Comparison of ENCODE assay signal across 18 cellular contexts in the genomic region with DNA sequence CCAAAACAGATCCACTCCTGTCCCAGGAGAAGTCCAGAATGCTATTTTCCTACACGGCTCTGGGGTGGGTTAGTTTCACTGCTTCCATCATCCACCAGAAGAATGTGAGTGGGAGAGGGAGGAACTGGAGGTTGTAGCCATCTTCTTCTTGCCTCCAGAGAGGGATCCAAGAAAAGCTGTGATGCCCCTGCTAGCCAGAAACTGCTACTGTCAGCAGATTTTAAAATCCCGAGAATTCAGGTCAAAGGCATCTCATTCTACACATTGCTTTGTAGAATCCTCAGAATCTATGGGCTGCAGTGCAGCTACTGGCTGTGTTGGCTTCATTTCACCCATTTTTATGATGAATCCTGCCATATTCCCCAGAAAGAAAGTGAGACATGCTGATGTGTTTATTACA.
"Had no signal": no experiment of that assay in that cellular context is flagged by ENCODE, and none has a peak within 500 bp of the region (broad histone marks: within the 10 kb centered on the region; RNA-seq: fewer than 3 reads in every experiment).

No MANE protein-coding gene starts in this region.

- H3K27me3 ChIP-seq: body of pancreas, stomach, thyroid gland had no signal

- DNase-seq: activated CD4-positive, alpha-beta T cell treated with anti-CD3 and anti-CD28 coated beads, Interleukin-2, amount 10 ng/mL, durations not matched to agents 7 days and 5 days; activated CD4-positive, CD25-positive, alpha-beta regulatory T cell; activated CD8-positive, alpha-beta memory T cell treated with anti-CD3 and anti-CD28 coated beads for 24 hours; activated naive CD4-positive, alpha-beta T cell treated with Interleukin-2 at 50 U/mL for 16 hours; body of pancreas; cerebellar nuclear complex; dorsolateral prefrontal cortex; head of caudate nucleus; islet precursor cell; left lung; mesenchymal stem cell; pancreas; stimulated activated CD4-positive, alpha-beta T cell treated with anti-CD3 and anti-CD28 coated beads, Interleukin-4, amount 100 ng/mL, for 4 hours; stomach; thyroid gland had no signal

- H3K27ac Mint-ChIP-seq: activated CD4-positive, alpha-beta T cell treated with anti-CD3 and anti-CD28 coated beads, Interleukin-2, amount 10 ng/mL, durations not matched to agents 7 days and 5 days had no signal

- H3K4me1 ChIP-seq: left lung, pancreas, thyroid gland had no signal

- H3K4me3 Mint-ChIP-seq: activated CD4-positive, alpha-beta T cell treated with anti-CD3 and anti-CD28 coated beads, Interleukin-2, amount 10 ng/mL, durations not matched to agents 7 days and 5 days; neural crest cell had no signal

- H3K9me3 ChIP-seq: body of pancreas, left lung, pancreas, thyroid gland had no signal

- H3K27ac ChIP-seq: body of pancreas, dorsolateral prefrontal cortex had no signal

- H3K9me3 Mint-ChIP-seq: activated CD4-positive, alpha-beta T cell treated with anti-CD3 and anti-CD28 coated beads, Interleukin-2, amount 10 ng/mL, durations not matched to agents 7 days and 5 days had no signal

- H3K4me1 Mint-ChIP-seq: activated CD4-positive, alpha-beta T cell treated with anti-CD3 and anti-CD28 coated beads, Interleukin-2, amount 10 ng/mL, durations not matched to agents 7 days and 5 days had no signal

- H3K36me3 ChIP-seq: left lung, pancreas, stomach, thyroid gland had no signal

- ATAC-seq: body of pancreas, esophagus mucosa had no signal

- H3K4me3 ChIP-seq: body of pancreas, dorsolateral prefrontal cortex, left lung, pancreas, skin epidermis, thyroid gland had no signal
